In genomic region chr12:124531281-124531745, GRCh38 we compare ENCODE assay signal across 16 cellular contexts. TPM values are rescaled to one million over a fixed set of nuclear protein-coding genes. Genes with fewer than 3 reads are reported as not detected.
DNase-seq lines count a peak whose midpoint lies in the region; ATAC-seq, FAIRE-seq and TF ChIP-seq lines count a peak whose summit lies in the region.
"Had no signal": no experiment of that assay in that cellular context is flagged by ENCODE, and none has a peak within 500 bp of the region (broad histone marks: within the 10 kb centered on the region; RNA-seq: fewer than 3 reads in every experiment).

No MANE protein-coding gene starts in this region.

- H3K4me1 ChIP-seq in A673 (ENCODE audit: insufficient read depth, low read length, poor library complexity, severe bottlenecking) (peaks cover 58% of the 10 kb centered on the region), kidney (ENCODE audit: control insufficient read depth in 1 of 2, insufficient read depth in 1 of 2, low read depth in 1 of 2, low read length in 2 of 2) (peaks cover 0 to 12% of the 10 kb centered on the region in 2 donors), thyroid gland (no peaks in the 10 kb centered on the region)
- H3K4me1 ChIP-seq: pancreas had no signal

- BruUV-seq in A673 (replicated peaks; lab: Mats Ljungman, UMichigan) = no TSS peak

- H3K4me3 ChIP-seq in A673 (ENCODE audit: low read depth, low read length, poor library complexity, severe bottlenecking) = no peak overlapping the region
- no peak overlapping the region for H3K4me3 ChIP-seq in kidney (ENCODE audit: low read length in 2 of 2)
- H3K4me3 ChIP-seq in MG63 = no peak overlapping the region
- H3K4me3 ChIP-seq in thyroid gland (replicated peaks in 1 of 3) = no peak overlapping the region
- H3K4me3 ChIP-seq: lung, pancreas had no signal

- CTCF ChIA-PET in A673 (lab: Charles Lee) = no interaction called here

- FAIRE-seq in kidney (lab: Jason Lieb, UNC) = no peak
- FAIRE-seq: GM12892, pancreas had no signal

- H3K36me3 ChIP-seq in A673 (ENCODE audit: insufficient read depth, low read length, poor library complexity, severe bottlenecking) = peaks cover 4% of the 10 kb centered on the region
- H3K36me3 ChIP-seq in kidney (ENCODE audit: control insufficient read depth in 1 of 2, insufficient read depth in 2 of 2, low read length in 2 of 2) = no peaks in the 10 kb centered on the region
- H3K36me3 ChIP-seq in MG63 = peaks cover 7% of the 10 kb centered on the region
- H3K36me3 ChIP-seq in thyroid gland = no peaks in the 10 kb centered on the region
- H3K36me3 ChIP-seq: pancreas had no signal

- TF ChIP-seq POLR2A in thyroid gland (IDR thresholded peaks at IDR 0.05) = no peak

- TF ChIP-seq CTCF in A673 (conservative IDR thresholded peaks at IDR 0.05; ENCODE audit: low read depth, low read length) (no peak), kidney (IDR thresholded peaks at IDR 0.05; ENCODE audit: borderline replicate concordance, extremely low read depth, insufficient read depth) (no peak), thyroid gland (IDR thresholded peaks at IDR 0.05) (no peak)

- H3K27ac ChIP-seq in A673 (ENCODE audit: low read depth, low read length, poor library complexity, severe bottlenecking) (peak overlapping the region; percentile 78), kidney (ENCODE audit: low read depth in 2 of 2, low read length in 2 of 2) (no peak overlapping the region), thyroid gland (no peak overlapping the region)
- H3K27ac ChIP-seq: pancreas had no signal

- POLR2A ChIA-PET in A673 (lab: Charles Lee; ENCODE audit: low non-redundant PET) = no interaction called here

- H3K9me3 ChIP-seq in A673 (ENCODE audit: low read depth, low read length, poor library complexity, severe bottlenecking) (peaks cover 5% of the 10 kb centered on the region), kidney (ENCODE audit: control insufficient read depth in 1 of 2, low read length in 2 of 2) (no peaks in the 10 kb centered on the region), MG63 (no peaks in the 10 kb centered on the region), thyroid gland (no peaks in the 10 kb centered on the region)
- H3K9me3 ChIP-seq: pancreas had no signal

- no peaks in the 10 kb centered on the region for H3K27me3 ChIP-seq in A673 (replicated peaks; ENCODE audit: insufficient read depth, low read depth, low read length, poor library complexity)
- no peaks in the 10 kb centered on the region for H3K27me3 ChIP-seq in MG63
- no peaks in the 10 kb centered on the region for H3K27me3 ChIP-seq in thyroid gland
- H3K27me3 ChIP-seq: pancreas had no signal

- intact Hi-C loops in A673 (cut with micrococcal nuclease; ENCODE audit: unreplicated experiment) (no loop called here), kidney (cut with DNase I) (no loop called here), thyroid gland (cut with DNase I) (no loop called here)

- DNase-seq in A673 (ENCODE audit: low spot score) = peak; percentile 86
- DNase-seq in NCI-H1417 treated with DMSO at 0.1 percent for 48 hours (lab: John Stamatoyannopoulos, UW) = peak; percentile 78
- DNase-seq in UCSD-AML1 (lab: John Stamatoyannopoulos, UW; ENCODE audit: unreplicated experiment) = peak; percentile 38
- DNase-seq in kidney = peak; percentile 71
- DNase-seq in hippocampal formation (lab: John Stamatoyannopoulos, UW) = no peak
- DNase-seq in MG63 = no peak
- DNase-seq in thyroid gland = no peak
- DNase-seq: activated CD4-positive, alpha-beta memory T cell treated with anti-CD3 and anti-CD28 coated beads for 36 hours; activated naive CD4-positive, alpha-beta T cell treated with Interleukin-2 at 50 U/mL for 16 hours; caudate nucleus; pancreas; RPMI8226; T1000 had no signal

- WGBS in thyroid gland, 2 donors = 63 to 82% methylated on average over 14 of the region's 14 CpGs

- no peak overlapping the region for H3K9ac ChIP-seq in kidney (ENCODE audit: low read length in 2 of 2)

- no peak for ATAC-seq in GM21381 (IDR thresholded peaks at IDR 0.05; ENCODE audit: unreplicated experiment)

RNA-seq across cellular contexts. Expression of gene NCOR2, which starts 36.1 kb away (rescaled TPM):
- 227 and 276 TPM in 2 replicates for total RNA-seq in A673 (2021)
- total RNA-seq in kidney = 205 TPM
- 18.7 TPM for polyA plus RNA-seq in kidney (ENCODE audit: insufficient read depth, low read depth, low replicate concordance)
- total RNA-seq in MG63 (2014; rRNA removed; shearing (Covaris generic); ENCODE audit: low replicate concordance) = 17.0 and 32.9 TPM in 2 replicates
- total RNA-seq in thyroid gland = 100 to 1,000 TPM in 2 of 4 donors, 10 to 100 TPM in 2; 45.3 to 178 (median 99.9) TPM

Comparison
In these comparisons a context has a peak if more than half of its experiments do, and no peak if none do; other contexts are left out.
1. DNase-seq: peak in A673 (single experiment), NCI-H1417 treated with DMSO at 0.1 percent for 48 hours (single experiment), UCSD-AML1 (single experiment) and kidney (single experiment); none in hippocampal formation (0 of 2), MG63 (single experiment) and thyroid gland (0 of 2).